In genomic region chr19:30173593-30174356, GRCh38 we compare ENCODE assay signal across 30 cellular contexts.
"Had no signal": no experiment of that assay in that cellular context is flagged by ENCODE, and none has a peak within 500 bp of the region (broad histone marks: within the 10 kb centered on the region; RNA-seq: fewer than 3 reads in every experiment).

No MANE protein-coding gene starts in this region.

- ATAC-seq: activated CD8-positive, alpha-beta T cell treated with anti-CD3 and anti-CD28 coated beads for 36 hours; activated T-cell treated with anti-CD3 and anti-CD28 coated beads, Interleukin-2, amount 50 U/mL, for 72 hours; activated T-helper 17 cell treated with anti-CD3 and anti-CD28 coated beads, Interleukin-2, amount 50 U/mL, for 72 hours had no signal

- H3K4me3 ChIP-seq: cardiac muscle cell, PC-9 had no signal

- H3K4me2 ChIP-seq: KMS-11, PC-9 had no signal

- H3K36me3 Mint-ChIP-seq: activated naive CD8-positive, alpha-beta T cell treated with anti-CD3 and anti-CD28 coated beads for 36 hours had no signal

- H3K27ac ChIP-seq: cardiac muscle cell, KMS-11, PC-9, WERI-Rb-1 had no signal

- H3K4me1 Mint-ChIP-seq: activated naive CD8-positive, alpha-beta T cell treated with anti-CD3 and anti-CD28 coated beads for 36 hours; activated T-helper 17 cell treated with anti-CD3 and anti-CD28 coated beads, Interleukin-2, amount 50 U/mL, for 72 hours had no signal

- H3K4me3 Mint-ChIP-seq: activated CD8-positive, alpha-beta T cell treated with anti-CD3 and anti-CD28 coated beads for 36 hours; activated naive CD8-positive, alpha-beta T cell treated with anti-CD3 and anti-CD28 coated beads for 36 hours; activated T-cell treated with anti-CD3 and anti-CD28 coated beads, Interleukin-2, amount 50 U/mL, for 72 hours; activated T-helper 17 cell treated with anti-CD3 and anti-CD28 coated beads, Interleukin-2, amount 50 U/mL, for 72 hours had no signal

- H3K9me3 Mint-ChIP-seq: activated CD8-positive, alpha-beta T cell treated with anti-CD3 and anti-CD28 coated beads for 36 hours; activated naive CD8-positive, alpha-beta T cell treated with anti-CD3 and anti-CD28 coated beads for 36 hours; activated T-helper 17 cell treated with anti-CD3 and anti-CD28 coated beads, Interleukin-2, amount 50 U/mL, for 72 hours had no signal

- DNase-seq: activated CD4-positive, alpha-beta T cell treated with anti-CD3 and anti-CD28 coated beads for 1 hour; activated CD4-positive, alpha-beta T cell treated with anti-CD3 and anti-CD28 coated beads for 48 hours; activated CD4-positive, alpha-beta T cell treated with anti-CD3 and anti-CD28 coated beads, Interleukin-2, amount 50 U/mL, for 4 hours; activated CD4-positive, CD25-positive, alpha-beta regulatory T cell; activated CD8-positive, alpha-beta T cell treated with anti-CD3 and anti-CD28 coated beads for 36 hours; activated effector memory CD4-positive, alpha-beta T cell treated with anti-CD3 and anti-CD28 coated beads, Interleukin-2, amount 50 U/mL, for 16 hours; activated naive CD4-positive, alpha-beta T cell; activated naive CD4-positive, alpha-beta T cell treated with anti-CD3 and anti-CD28 coated beads, Interleukin-2, amount 50 U/mL, for 16 hours; activated naive CD8-positive, alpha-beta T cell treated with anti-CD3 and anti-CD28 coated beads for 36 hours; activated T-cell treated with anti-CD3 and anti-CD28 coated beads, Interleukin-2, amount 50 U/mL, for 1 hour; activated T-cell treated with anti-CD3 and anti-CD28 coated beads, Interleukin-2, amount 50 U/mL, for 72 hours; amniotic stem cell; aorta; MM.1S; NCI-H1092; NCI-H1436 treated with DMSO at 0.1 percent for 48 hours; NCI-H1694 treated with DMSO at 0.1 percent for 48 hours; NCI-H2029; NCI-H345; NCI-H524 treated with DMSO at 0.1 percent for 48 hours; PC-9; Right ventricle myocardium superior; SW 1271; T-helper 1 cell; T-helper 2 cell; T-helper 9 cell; WERI-Rb-1 had no signal

- H3K27me3 ChIP-seq: cardiac muscle cell had no signal

- H3K27ac Mint-ChIP-seq: activated CD8-positive, alpha-beta T cell treated with anti-CD3 and anti-CD28 coated beads for 36 hours; activated naive CD8-positive, alpha-beta T cell treated with anti-CD3 and anti-CD28 coated beads for 36 hours; activated T-cell treated with anti-CD3 and anti-CD28 coated beads, Interleukin-2, amount 50 U/mL, for 72 hours; activated T-helper 17 cell treated with anti-CD3 and anti-CD28 coated beads, Interleukin-2, amount 50 U/mL, for 72 hours had no signal

- H3K36me3 ChIP-seq: cardiac muscle cell, WERI-Rb-1 had no signal
